Comparison of ENCODE assay signal across 8 cellular contexts in the genomic region with DNA sequence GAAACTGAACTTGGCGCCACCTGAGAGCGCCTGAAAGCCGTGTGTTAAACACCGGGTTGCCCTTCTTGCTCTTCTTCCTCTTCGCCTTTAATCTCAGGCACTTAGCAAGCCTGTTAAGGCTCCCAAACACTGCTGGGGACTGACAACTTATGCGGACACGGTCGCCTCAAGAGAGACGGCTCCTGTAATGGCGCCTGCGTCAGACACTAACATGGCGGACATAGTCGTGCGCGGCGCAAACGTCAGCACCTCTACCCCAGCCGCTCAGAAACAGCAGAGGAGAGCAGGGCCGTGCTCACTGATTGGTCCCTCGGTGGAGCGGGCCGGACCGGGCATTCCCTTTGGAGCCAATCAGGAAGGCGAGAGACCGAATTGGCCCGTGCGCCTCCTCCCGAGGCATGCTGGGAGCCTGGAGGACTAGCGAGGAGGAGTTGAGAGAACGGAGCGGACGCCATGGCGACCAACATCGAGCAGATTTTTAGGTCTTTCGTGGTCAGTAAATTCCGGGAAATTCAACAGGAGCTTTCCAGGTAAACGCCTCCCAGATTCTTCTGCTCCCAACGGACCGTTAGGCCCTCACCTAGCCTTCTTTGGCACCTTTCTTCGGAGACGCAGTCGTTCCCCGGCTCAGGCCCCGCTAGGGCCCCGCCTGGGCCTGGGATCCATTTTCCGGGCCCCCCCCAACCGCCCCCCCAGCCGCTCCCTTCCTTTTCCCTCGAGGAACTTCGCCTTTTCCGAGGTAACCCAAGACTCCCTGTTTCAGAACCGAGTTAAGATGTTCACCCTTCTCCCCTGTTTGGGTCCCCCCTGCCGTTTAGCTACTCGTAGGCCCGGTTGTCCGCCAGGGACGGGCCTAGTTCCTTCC. TPM values are rescaled to one million over a fixed set of nuclear protein-coding genes. Genes with fewer than 3 reads are reported as not detected.
DNase-seq lines count a peak whose midpoint lies in the region; ATAC-seq and TF ChIP-seq lines count a peak whose summit lies in the region.

A gene with protein sequence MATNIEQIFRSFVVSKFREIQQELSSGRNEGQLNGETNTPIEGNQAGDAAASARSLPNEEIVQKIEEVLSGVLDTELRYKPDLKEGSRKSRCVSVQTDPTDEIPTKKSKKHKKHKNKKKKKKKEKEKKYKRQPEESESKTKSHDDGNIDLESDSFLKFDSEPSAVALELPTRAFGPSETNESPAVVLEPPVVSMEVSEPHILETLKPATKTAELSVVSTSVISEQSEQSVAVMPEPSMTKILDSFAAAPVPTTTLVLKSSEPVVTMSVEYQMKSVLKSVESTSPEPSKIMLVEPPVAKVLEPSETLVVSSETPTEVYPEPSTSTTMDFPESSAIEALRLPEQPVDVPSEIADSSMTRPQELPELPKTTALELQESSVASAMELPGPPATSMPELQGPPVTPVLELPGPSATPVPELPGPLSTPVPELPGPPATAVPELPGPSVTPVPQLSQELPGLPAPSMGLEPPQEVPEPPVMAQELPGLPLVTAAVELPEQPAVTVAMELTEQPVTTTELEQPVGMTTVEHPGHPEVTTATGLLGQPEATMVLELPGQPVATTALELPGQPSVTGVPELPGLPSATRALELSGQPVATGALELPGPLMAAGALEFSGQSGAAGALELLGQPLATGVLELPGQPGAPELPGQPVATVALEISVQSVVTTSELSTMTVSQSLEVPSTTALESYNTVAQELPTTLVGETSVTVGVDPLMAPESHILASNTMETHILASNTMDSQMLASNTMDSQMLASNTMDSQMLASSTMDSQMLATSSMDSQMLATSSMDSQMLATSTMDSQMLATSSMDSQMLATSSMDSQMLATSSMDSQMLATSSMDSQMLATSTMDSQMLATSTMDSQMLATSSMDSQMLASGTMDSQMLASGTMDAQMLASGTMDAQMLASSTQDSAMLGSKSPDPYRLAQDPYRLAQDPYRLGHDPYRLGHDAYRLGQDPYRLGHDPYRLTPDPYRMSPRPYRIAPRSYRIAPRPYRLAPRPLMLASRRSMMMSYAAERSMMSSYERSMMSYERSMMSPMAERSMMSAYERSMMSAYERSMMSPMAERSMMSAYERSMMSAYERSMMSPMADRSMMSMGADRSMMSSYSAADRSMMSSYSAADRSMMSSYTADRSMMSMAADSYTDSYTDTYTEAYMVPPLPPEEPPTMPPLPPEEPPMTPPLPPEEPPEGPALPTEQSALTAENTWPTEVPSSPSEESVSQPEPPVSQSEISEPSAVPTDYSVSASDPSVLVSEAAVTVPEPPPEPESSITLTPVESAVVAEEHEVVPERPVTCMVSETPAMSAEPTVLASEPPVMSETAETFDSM (N-terminal part only) (plus strand): TSS at position 399 of the 865 bp plus-strand sequence. CDS start 55 bp downstream, at position 454.

- POLR2A ChIA-PET in CD8-positive, alpha-beta memory T cell (lab: Charles Lee), result interaction anchor here (0.6 to 5.3 kb wide), 13 partner anchors 8 to 1005 kb away, joined by 3 to 56 read pairs (median 5); a partner anchor contains a TSS

- H3K36me3 ChIP-seq in CD8-positive, alpha-beta memory T cell (ENCODE audit: insufficient read depth, low read length), result peaks cover 12% of the 10 kb centered on the region
- H3K36me3 ChIP-seq in lower lobe of right lung, result peaks cover 32% of the 10 kb centered on the region

- peak; percentile 96 to 99 (median 97) for DNase-seq in CD8-positive, alpha-beta memory T cell
- peak; percentile 96 for DNase-seq in HS-5 (ENCODE audit: low read depth)
- peak; percentile 99 for DNase-seq in NK-92 treated with Interleukin-12 subunit alpha and Interleukin-12 subunit beta, amount 100 ng/mL, for 24 hours (lab: John Stamatoyannopoulos, UW)
- DNase-seq in activated CD8-positive, alpha-beta memory T cell treated with anti-CD3 and anti-CD28 coated beads for 24 hours, result peak; percentile 95
- peak; percentile 97 for DNase-seq in effector CD4-positive, alpha-beta T cell
- peak; percentile 99 for DNase-seq in lower lobe of right lung
- peak; percentile 94 to 98 (median 96) for DNase-seq in stimulated activated CD4-positive, alpha-beta T cell treated with anti-CD3 and anti-CD28 coated beads, TNF-alpha, amount 100 ng/mL, for 24 hours (ENCODE audit: low read depth in 3 of 3)

- peak within 1 kb of the TSS; percentile 93 to 100 (median 98) for H3K4me3 Mint-ChIP-seq in CD8-positive, alpha-beta memory T cell

- H3K4me1 Mint-ChIP-seq in CD8-positive, alpha-beta memory T cell, result peaks cover 51 to 60% (median 54%) of the 10 kb centered on the region in 3 donors

- H3K9me3 ChIP-seq in CD8-positive, alpha-beta memory T cell (ENCODE audit: low read length), result no peaks in the 10 kb centered on the region
- no peaks in the 10 kb centered on the region for H3K9me3 ChIP-seq in lower lobe of right lung

- ATAC-seq in GM19468 (IDR thresholded peaks at IDR 0.05; ENCODE audit: extremely low read depth, unreplicated experiment) (peak; percentile 90), lower lobe of right lung (peak; percentile 98 to 99)

- peak within 1 kb of the TSS; percentile 99 to 100 (median 100) for H3K27ac Mint-ChIP-seq in CD8-positive, alpha-beta memory T cell

- intact Hi-C loops in lower lobe of right lung (cut with DNase I), result no loop called here

- TF ChIP-seq CTCF in lower lobe of right lung (IDR thresholded peaks at IDR 0.05), result no peak

- CTCF ChIA-PET in CD8-positive, alpha-beta memory T cell (lab: Charles Lee), result interaction anchor here (1.1 to 2.6 kb wide), 4 partner anchors 8 to 63 kb away, joined by 4 to 13 read pairs (median 7); a partner anchor contains a TSS

- peaks cover 36% of the 10 kb centered on the region for H3K4me1 ChIP-seq in CD8-positive, alpha-beta memory T cell (ENCODE audit: insufficient read depth, low read length)
- H3K4me1 ChIP-seq in lower lobe of right lung, result peaks cover 45% of the 10 kb centered on the region

- H3K27me3 ChIP-seq in CD8-positive, alpha-beta memory T cell (ENCODE audit: insufficient read depth, low read length, poor library complexity, severe bottlenecking), result no peaks in the 10 kb centered on the region
- no peaks in the 10 kb centered on the region for H3K27me3 ChIP-seq in lower lobe of right lung (ENCODE audit: low read depth)

- H3K4me3 ChIP-seq in CD8-positive, alpha-beta memory T cell (ENCODE audit: low read length), result peak within 1 kb of the TSS; percentile 98
- peak within 1 kb of the TSS; percentile 73 for H3K4me3 ChIP-seq in lower lobe of right lung

- no peaks in the 10 kb centered on the region for H3K9me3 Mint-ChIP-seq in CD8-positive, alpha-beta memory T cell

- peaks cover 0 to 2% of the 10 kb centered on the region in 2 donors for H3K27me3 Mint-ChIP-seq in CD8-positive, alpha-beta memory T cell

- H3K36me3 Mint-ChIP-seq in CD8-positive, alpha-beta memory T cell, result peaks cover 0 to 44% (median 3%) of the 10 kb centered on the region in 3 donors

- peak within 1 kb of the TSS; percentile 99 for H3K27ac ChIP-seq in CD8-positive, alpha-beta memory T cell (ENCODE audit: low read depth, low read length)
- H3K27ac ChIP-seq in lower lobe of right lung, result peak within 1 kb of the TSS; percentile 97

RNA-seq across cellular contexts. Expression of the gene that starts here (rescaled TPM):
- total RNA-seq in CD8-positive, alpha-beta memory T cell, result 100 to 1,000 TPM; 316 to 339 TPM
- 715 TPM for polyA plus RNA-seq in CD8-positive, alpha-beta memory T cell
- total RNA-seq in lower lobe of right lung, result 322 TPM

Comparison
In these comparisons a context has a peak if more than half of its experiments do, and no peak if none do; other contexts are left out.
1. Peak in every context shown above with its lines: DNase-seq, ATAC-seq, H3K4me3 ChIP-seq and H3K27ac ChIP-seq.